Comparison of ENCODE assay signal across 1 cellular context in the genomic region with DNA sequence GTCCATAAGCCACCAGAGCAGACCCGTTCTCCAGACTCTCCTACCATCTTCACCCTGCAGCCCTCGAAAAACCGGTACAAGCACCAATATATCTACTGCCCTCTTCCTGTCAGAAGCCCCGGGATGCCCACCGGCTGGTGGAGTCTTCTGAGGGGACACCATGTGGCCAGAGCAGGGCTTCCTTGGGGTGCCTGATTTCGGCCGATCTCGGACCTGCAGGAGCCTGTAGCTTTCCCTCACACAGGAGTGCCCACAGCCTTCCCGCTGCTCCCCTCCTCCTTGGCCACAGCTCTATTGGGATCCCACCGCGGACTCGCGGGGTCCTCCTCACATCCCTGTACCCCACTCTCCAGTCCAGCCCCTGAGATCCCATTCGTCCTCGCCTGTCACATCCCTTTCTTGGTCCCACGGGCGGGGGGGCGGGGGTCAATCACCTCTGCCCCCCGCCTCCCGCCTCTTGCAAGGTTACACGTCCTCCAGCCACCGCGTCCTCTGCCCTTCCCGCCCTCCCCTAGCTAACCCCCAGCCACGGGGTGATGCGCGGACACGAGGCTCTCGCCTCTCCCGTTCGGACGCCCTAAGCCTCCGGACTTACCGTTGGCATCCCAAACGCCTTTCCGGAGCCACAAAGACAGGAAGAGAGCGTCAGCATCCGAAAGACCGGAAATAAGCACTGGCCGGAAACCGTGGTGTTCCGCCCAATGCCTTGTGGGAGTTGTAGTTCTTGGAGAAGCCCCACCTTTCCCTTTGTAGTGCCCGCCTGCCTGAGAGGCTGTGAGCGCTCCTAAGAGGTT.
TF ChIP-seq lines count a peak whose summit lies in the region.

Gene SSR2 (minus strand): TSS at position 659 of the 794 bp plus-strand sequence. CDS start 784 bp downstream, outside the sequence.

TF ChIP-seq in HEK293, 187 proteins besides CTCF, POLR2A, EP300 and RAD21 (continued from another document):
- peak; percentile 90 for TF ChIP-seq ZBTB11 (tag by site-specific recombination; conservative IDR thresholded peaks at IDR 0.05; ENCODE audit: low read depth)
- TF ChIP-seq ZEB2 (tag by site-specific recombination; IDR thresholded peaks at IDR 0.05) = peak; percentile 29; the same call in 1 of the 2 replicates
- peak; percentile 99 for TF ChIP-seq TCF7L2 (IDR thresholded peaks at IDR 0.05; ENCODE audit: borderline replicate concordance, low read depth, low read length)
